ENCODE assay signal across 8 cellular contexts in genomic region chr1:215568287-215568692, GRCh38. TPM values are rescaled to one million over a fixed set of nuclear protein-coding genes. Genes with fewer than 3 reads are reported as not detected.
DNase-seq lines count a peak whose midpoint lies in the region; ATAC-seq and TF ChIP-seq lines count a peak whose summit lies in the region.

No MANE protein-coding gene starts in this region.

- no peak for TF ChIP-seq CTCF in DND-41 (IDR thresholded peaks at IDR 0.05; ENCODE audit: borderline replicate concordance, extremely low read depth, low read length, poor library complexity, severe bottlenecking)

- peaks cover 49% of the 10 kb centered on the region for H3K79me2 ChIP-seq in DND-41 (ENCODE audit: insufficient read depth, low read length)

- no peaks in the 10 kb centered on the region for H4K20me1 ChIP-seq in DND-41 (ENCODE audit: insufficient read depth, low read length)

- H3K9me3 ChIP-seq in DND-41 (ENCODE audit: insufficient read depth, low read length, severe bottlenecking) = no peaks in the 10 kb centered on the region

- H3K4me1 Mint-ChIP-seq in activated T-helper 17 cell treated with anti-CD3 and anti-CD28 coated beads, Interleukin-2, amount 50 U/mL, for 72 hours = peaks cover 10% of the 10 kb centered on the region

- H3K27me3 Mint-ChIP-seq in activated T-helper 17 cell treated with anti-CD3 and anti-CD28 coated beads, Interleukin-2, amount 50 U/mL, for 72 hours = peaks cover 14% of the 10 kb centered on the region

- peaks cover 20% of the 10 kb centered on the region; the same call in 1 of the 2 replicates for H3K4me1 ChIP-seq in DND-41 (ENCODE audit: insufficient read depth, low read length)

- H3K27ac ChIP-seq in DND-41 (ENCODE audit: low read length) = peak overlapping the region; percentile 73

- peak overlapping the region; percentile 92 for H2AFZ ChIP-seq in DND-41 (ENCODE audit: low read depth, low read length)

- DNase-seq in DND-41 = no peak
- peak; percentile 40 for DNase-seq in HK-2 (ENCODE audit: unreplicated experiment)
- DNase-seq in globus pallidus (ENCODE audit: low spot score) = peak; percentile 73
- peak in 35 of 56 donors; percentile 0 to 74 (median 30) for DNase-seq in nucleus accumbens (lab: John Stamatoyannopoulos, UW)
- no peak for DNase-seq in GF-D8 (lab: John Stamatoyannopoulos, UW)
- no peak for DNase-seq in stimulated activated CD8-positive, alpha-beta memory T cell treated with anti-CD3 and anti-CD28 coated beads, Interleukin-4, amount 100 ng/mL, for 48 hours
- no peak for DNase-seq in effector CD4-positive, alpha-beta T cell

- ATAC-seq in DND-41 (ENCODE audit: insufficient read depth, low read depth) = peak; percentile 34; the same call in 1 of the 3 replicates
- ATAC-seq in activated T-helper 17 cell treated with anti-CD3 and anti-CD28 coated beads, Interleukin-2, amount 50 U/mL, for 72 hours (replicated peaks) = no peak

- no peaks in the 10 kb centered on the region for H3K9me3 Mint-ChIP-seq in activated T-helper 17 cell treated with anti-CD3 and anti-CD28 coated beads, Interleukin-2, amount 50 U/mL, for 72 hours

- peak overlapping the region; percentile 23 to 64 for H3K4me3 ChIP-seq in DND-41 (ENCODE audit: low read depth in 1 of 2, low read length in 2 of 2)

- peak overlapping the region; percentile 62 for H3K27ac Mint-ChIP-seq in activated T-helper 17 cell treated with anti-CD3 and anti-CD28 coated beads, Interleukin-2, amount 50 U/mL, for 72 hours

- H3K36me3 Mint-ChIP-seq in activated T-helper 17 cell treated with anti-CD3 and anti-CD28 coated beads, Interleukin-2, amount 50 U/mL, for 72 hours (ENCODE audit: low read depth) = no peaks in the 10 kb centered on the region

- no peaks in the 10 kb centered on the region for H3K36me3 ChIP-seq in DND-41 (ENCODE audit: insufficient read depth, low read length)

- peak overlapping the region; percentile 69 for H3K9ac ChIP-seq in DND-41 (ENCODE audit: low read depth, low read length)

- no peaks in the 10 kb centered on the region for H3K27me3 ChIP-seq in DND-41 (ENCODE audit: insufficient read depth, low read length, poor library complexity)

- H3K4me2 ChIP-seq in DND-41 (ENCODE audit: insufficient read depth, low read length) = peak overlapping the region; percentile 68

- peak overlapping the region; percentile 80 for H3K4me3 Mint-ChIP-seq in activated T-helper 17 cell treated with anti-CD3 and anti-CD28 coated beads, Interleukin-2, amount 50 U/mL, for 72 hours

RNA-seq across cellular contexts. Expression of gene KCTD3, which starts 1.2 kb away (rescaled TPM):
- total RNA-seq in activated T-helper 17 cell treated with anti-CD3 and anti-CD28 coated beads, Interleukin-2, amount 50 U/mL, for 72 hours = 1 to 10 TPM in 1 of 2 donors, under 1 TPM in 1; 0.74 to 2.5 TPM

Comparison
In these comparisons a context has a peak if more than half of its experiments do, and no peak if none do; other contexts are left out.
1. DNase-seq: peak in HK-2 (single experiment), globus pallidus (single experiment) and nucleus accumbens (35 of 56); none in DND-41 (single experiment), GF-D8 (single experiment), stimulated activated CD8-positive, alpha-beta memory T cell treated with anti-CD3 and anti-CD28 coated beads, Interleukin-4, amount 100 ng/mL, for 48 hours (single experiment) and effector CD4-positive, alpha-beta T cell (single experiment).